In genomic region chrX:44245730-44246129, GRCh38 we compare ENCODE assay signal across 18 cellular contexts.
A peak's percentile ranks its signal among the peaks of the same experiment; 100 is the strongest.
DNase-seq lines count a peak whose midpoint lies in the region; ATAC-seq and TF ChIP-seq lines count a peak whose summit lies in the region.
"Had no signal": no experiment of that assay in that cellular context is flagged by ENCODE, and none has a peak within 500 bp of the region (broad histone marks: within the 10 kb centered on the region; RNA-seq: fewer than 3 reads in every experiment).

No MANE protein-coding gene starts in this region.

- no peaks in the 10 kb centered on the region for H3K9me3 ChIP-seq in CD8-positive, alpha-beta T cell (ENCODE audit: low read length)
- H3K9me3 ChIP-seq in T-helper 17 cell (ENCODE audit: control insufficient read depth, low read length, poor library complexity, severe bottlenecking) = no peaks in the 10 kb centered on the region
- no peaks in the 10 kb centered on the region for H3K9me3 ChIP-seq in trophoblast cell (ENCODE audit: insufficient read depth, low read depth, low read length)
- H3K9me3 ChIP-seq: tibial nerve had no signal

- H2AFZ ChIP-seq in trophoblast cell (ENCODE audit: insufficient read depth, low read length, poor library complexity) = no peak overlapping the region

- no peaks in the 10 kb centered on the region for H3K79me2 ChIP-seq in trophoblast cell (ENCODE audit: control insufficient read depth, insufficient read depth, low read length, poor library complexity)

- no peak overlapping the region for H3K4me2 ChIP-seq in trophoblast cell (ENCODE audit: low read length)
- H3K4me2 ChIP-seq: smooth muscle cell had no signal

- no CpG with 5 or more reads among the region's 7 CpGs for WGBS in trophoblast cell (ENCODE audit: extremely low coverage, insufficient coverage, insufficient read length)

- peak overlapping the region; percentile 47 for H4K91ac ChIP-seq in trophoblast cell (ENCODE audit: low read depth, low read length)

- H3K36me3 ChIP-seq in CD8-positive, alpha-beta T cell (ENCODE audit: insufficient read depth, low read length) = no peaks in the 10 kb centered on the region
- H3K36me3 ChIP-seq in trophoblast cell (ENCODE audit: control insufficient read depth in 1 of 2, insufficient read depth in 2 of 2, low read length in 2 of 2) = no peaks in the 10 kb centered on the region
- H3K36me3 ChIP-seq: tibial nerve had no signal

- no peak for TF ChIP-seq CTCF in CD8-positive, alpha-beta T cell (IDR thresholded peaks at IDR 0.05)
- no peak for TF ChIP-seq CTCF in osteocyte (IDR thresholded peaks at IDR 0.05)

- peak; percentile 65 for ATAC-seq in CD8-positive, alpha-beta T cell
- peak; percentile 85 for ATAC-seq in T-helper 17 cell
- ATAC-seq: left ventricle myocardium superior had no signal

- H3K27ac ChIP-seq in CD8-positive, alpha-beta T cell (ENCODE audit: low read depth, low read length) = no peak overlapping the region
- no peak overlapping the region for H3K27ac ChIP-seq in trophoblast cell (ENCODE audit: low read depth, low read length)
- H3K27ac ChIP-seq: tibial nerve had no signal

- CTCF ChIA-PET in CD8-positive, alpha-beta T cell (lab: Charles Lee) = interaction anchor here (1.2 to 3.4 kb wide), 4 partner anchors 19 to 288 kb away, joined by 3 to 39 read pairs (median 12); no protein-coding TSS in a partner anchor

- no peak overlapping the region for H3K23ac ChIP-seq in trophoblast cell (ENCODE audit: low read length)

- no peak overlapping the region for H3K9ac ChIP-seq in trophoblast cell (ENCODE audit: low read length)

- H2BK5ac ChIP-seq in trophoblast cell (ENCODE audit: low read depth, low read length, poor library complexity) = no peak overlapping the region

- H4K12ac ChIP-seq in trophoblast cell (ENCODE audit: low read depth, low read length) = no peak overlapping the region

- H3K27ac Mint-ChIP-seq in CD8-positive, alpha-beta T cell = peak overlapping the region; percentile 74
- peak overlapping the region; percentile 67 for H3K27ac Mint-ChIP-seq in T-helper 17 cell
- H3K27ac Mint-ChIP-seq in osteocyte (ENCODE audit: unreplicated experiment) = no peak overlapping the region
- H3K27ac Mint-ChIP-seq: IgD-negative memory B cell had no signal

- peaks cover 5% of the 10 kb centered on the region for H3K36me3 Mint-ChIP-seq in CD8-positive, alpha-beta T cell
- H3K36me3 Mint-ChIP-seq in T-helper 17 cell (ENCODE audit: low read depth) = peaks cover 4% of the 10 kb centered on the region
- H3K36me3 Mint-ChIP-seq in osteocyte (ENCODE audit: unreplicated experiment) = no peaks in the 10 kb centered on the region
- H3K36me3 Mint-ChIP-seq: IgD-negative memory B cell had no signal

- peak in 5 of 7 experiments; percentile 7 to 59 (median 41) for DNase-seq in CD8-positive, alpha-beta T cell
- DNase-seq in T-helper 17 cell = peak in 1 of 3 donors; percentile 5
- DNase-seq in activated naive CD4-positive, alpha-beta T cell treated with Interleukin-2 at 50 U/mL for 16 hours = peak; percentile 16
- DNase-seq in trophoblast cell = no peak
- no peak for DNase-seq in osteocyte (ENCODE audit: extremely low spot score, unreplicated experiment)
- DNase-seq in NCI-H1092 treated with DMSO at 0.1 percent for 48 hours (lab: John Stamatoyannopoulos, UW) = no peak
- no peak for DNase-seq in ecto neural progenitor cell (ENCODE audit: low spot score)
- DNase-seq: aorta; cerebellar nuclear complex; effector memory CD4-positive, alpha-beta T cell; EL; left ventricle myocardium superior; NCI-H146; NCI-H2227 treated with DMSO at 0.1 percent for 48 hours; T1000 had no signal

- peak overlapping the region; percentile 27 for H3K4me3 Mint-ChIP-seq in CD8-positive, alpha-beta T cell
- H3K4me3 Mint-ChIP-seq in T-helper 17 cell (peak overlapping the region; percentile 15), osteocyte (ENCODE audit: unreplicated experiment) (no peak overlapping the region)

- no peak overlapping the region for H3K18ac ChIP-seq in trophoblast cell (ENCODE audit: low read length)

- no peak overlapping the region for H2BK120ac ChIP-seq in trophoblast cell (ENCODE audit: insufficient read depth, low read length, poor library complexity)

- H4K8ac ChIP-seq in trophoblast cell (ENCODE audit: low read depth, low read length) = no peak overlapping the region

- no peaks in the 10 kb centered on the region for H3K27me3 ChIP-seq in CD8-positive, alpha-beta T cell (ENCODE audit: insufficient read depth, low read length)
- no peaks in the 10 kb centered on the region for H3K27me3 ChIP-seq in trophoblast cell (ENCODE audit: insufficient read depth, low read length)

- no peak overlapping the region for H3K14ac ChIP-seq in trophoblast cell (ENCODE audit: low read length)

- no peak overlapping the region for H2AK5ac ChIP-seq in trophoblast cell (ENCODE audit: low read length)

- H3K79me1 ChIP-seq in trophoblast cell (ENCODE audit: low read length) = no peaks in the 10 kb centered on the region

- no peak overlapping the region for H3K4me3 ChIP-seq in CD8-positive, alpha-beta T cell (ENCODE audit: low read depth, low read length)
- H3K4me3 ChIP-seq in trophoblast cell (ENCODE audit: low read depth, low read length) = no peak overlapping the region
- H3K4me3 ChIP-seq: smooth muscle cell, tibial nerve had no signal

- H3K4me1 Mint-ChIP-seq in CD8-positive, alpha-beta T cell (ENCODE audit: low read depth) = peaks cover 35% of the 10 kb centered on the region
- H3K4me1 Mint-ChIP-seq in T-helper 17 cell = peaks cover 12% of the 10 kb centered on the region
- H3K4me1 Mint-ChIP-seq in osteocyte (ENCODE audit: unreplicated experiment) = no peaks in the 10 kb centered on the region

- no peaks in the 10 kb centered on the region for H3K9me3 Mint-ChIP-seq in CD8-positive, alpha-beta T cell
- no peaks in the 10 kb centered on the region for H3K9me3 Mint-ChIP-seq in osteocyte (ENCODE audit: unreplicated experiment)
- H3K9me3 Mint-ChIP-seq: IgD-negative memory B cell had no signal

- H3K4me1 ChIP-seq in CD8-positive, alpha-beta T cell (ENCODE audit: insufficient read depth, low read length) = peaks cover 15% of the 10 kb centered on the region
- no peaks in the 10 kb centered on the region for H3K4me1 ChIP-seq in trophoblast cell (ENCODE audit: control insufficient read depth in 1 of 2, insufficient read depth in 2 of 2, low read length in 2 of 2)
- H3K4me1 ChIP-seq: tibial nerve had no signal

- no peaks in the 10 kb centered on the region for H3K27me3 Mint-ChIP-seq in CD8-positive, alpha-beta T cell (ENCODE audit: low read depth)
- H3K27me3 Mint-ChIP-seq in T-helper 17 cell (no peaks in the 10 kb centered on the region), osteocyte (ENCODE audit: unreplicated experiment) (peaks cover 3% of the 10 kb centered on the region)

- H2BK12ac ChIP-seq in trophoblast cell (ENCODE audit: low read length) = no peak overlapping the region

- no peak overlapping the region for H3K4ac ChIP-seq in trophoblast cell (ENCODE audit: low read depth, low read length)

- intact Hi-C loops in CD8-positive, alpha-beta T cell (cut with DNase I, micrococcal nuclease) = loop anchor here (2.0 to 10.0 kb wide), 4 partner anchors 59 to 409 kb away; partner anchors contain the start of gene EFHC2 (in 2 of the 2)

- POLR2A ChIA-PET in CD8-positive, alpha-beta T cell (lab: Charles Lee) = no interaction called here

Comparison
In these comparisons a context has a peak if more than half of its experiments do, and no peak if none do; other contexts are left out.
1. DNase-seq: peak in CD8-positive, alpha-beta T cell (5 of 7) and activated naive CD4-positive, alpha-beta T cell treated with Interleukin-2 at 50 U/mL for 16 hours (single experiment); none in trophoblast cell (0 of 2), osteocyte (single experiment), NCI-H1092 treated with DMSO at 0.1 percent for 48 hours (single experiment) and ecto neural progenitor cell (single experiment).